In genomic region chr5:172904643-172905345, GRCh38 we compare ENCODE assay signal across 9 cellular contexts. TPM values are rescaled to one million over a fixed set of nuclear protein-coding genes. Genes with fewer than 3 reads are reported as not detected.
DNase-seq lines count a peak whose midpoint lies in the region; ATAC-seq and TF ChIP-seq lines count a peak whose summit lies in the region.
"Had no signal": no experiment of that assay in that cellular context is flagged by ENCODE, and none has a peak within 500 bp of the region (broad histone marks: within the 10 kb centered on the region; RNA-seq: fewer than 3 reads in every experiment).

No MANE protein-coding gene starts in this region.

- peaks cover 90% of the 10 kb centered on the region for H3K4me1 Mint-ChIP-seq in nephron progenitor cell

- peak overlapping the region; percentile 84 for H3K27ac Mint-ChIP-seq in nephron progenitor cell

- no peak overlapping the region for H3K4me3 Mint-ChIP-seq in nephron progenitor cell

- peak in 9 of 14 donors; percentile 33 to 80 (median 49) for DNase-seq in C1 segment of cervical spinal cord (lab: John Stamatoyannopoulos, UW)
- peak; percentile 64 for DNase-seq in NCI-H510A (lab: John Stamatoyannopoulos, UW)
- peak; percentile 78 for DNase-seq in epithelial cell of proximal tubule (ENCODE audit: low read depth)
- DNase-seq in nephron progenitor cell, result no peak
- DNase-seq in activated CD8-positive, alpha-beta memory T cell treated with anti-CD3 and anti-CD28 coated beads, Interleukin-2, amount 50 U/mL, for 48 hours, result no peak
- no peak for DNase-seq in germinal center (ENCODE audit: low spot score)

- no peak overlapping the region for H3K4me3 ChIP-seq in epithelial cell of proximal tubule (ENCODE audit: low read depth, low read length)
- H3K4me3 ChIP-seq: GM12878 had no signal

- ATAC-seq in activated CD4-positive, CD25-positive, alpha-beta regulatory T cell treated with anti-CD3 and anti-CD28 coated beads, Interleukin-2, amount 50 U/mL, for 24 hours, result no peak
- ATAC-seq in GM18867 (IDR thresholded peaks at IDR 0.05; ENCODE audit: unreplicated experiment), result no peak
- ATAC-seq: GM12878 had no signal

- H3K9me3 Mint-ChIP-seq in nephron progenitor cell, result no peaks in the 10 kb centered on the region

- peaks cover 6% of the 10 kb centered on the region for H3K27me3 Mint-ChIP-seq in nephron progenitor cell (ENCODE audit: low read depth, poor library complexity)

- TF ChIP-seq CTCF in epithelial cell of proximal tubule (conservative IDR thresholded peaks at IDR 0.05; ENCODE audit: low read depth, low read length) (no peak), nephron progenitor cell (IDR thresholded peaks at IDR 0.05) (no peak)

- peaks cover 12% of the 10 kb centered on the region for H3K36me3 Mint-ChIP-seq in nephron progenitor cell (ENCODE audit: low read depth)

RNA-seq across cellular contexts. Expression of gene RPL26L1, which starts 54.4 kb away (rescaled TPM):
- total RNA-seq in epithelial cell of proximal tubule, result 73.1 and 86.5 TPM in 2 replicates

Comparison
In these comparisons a context has a peak if more than half of its experiments do, and no peak if none do; other contexts are left out.
1. DNase-seq: peak in C1 segment of cervical spinal cord (9 of 14), NCI-H510A (single experiment) and epithelial cell of proximal tubule (single experiment); none in nephron progenitor cell (single experiment), activated CD8-positive, alpha-beta memory T cell treated with anti-CD3 and anti-CD28 coated beads, Interleukin-2, amount 50 U/mL, for 48 hours (single experiment) and germinal center (single experiment).